ENCODE assay signal across 21 cellular contexts in genomic region chr17:82127704-82128103, GRCh38. TPM values are rescaled to one million over a fixed set of nuclear protein-coding genes. Genes with fewer than 3 reads are reported as not detected.
A peak's percentile ranks its signal among the peaks of the same experiment; 100 is the strongest.
DNase-seq lines count a peak whose midpoint lies in the region; ATAC-seq and TF ChIP-seq lines count a peak whose summit lies in the region.
"Had no signal": no experiment of that assay in that cellular context is flagged by ENCODE, and none has a peak within 500 bp of the region (broad histone marks: within the 10 kb centered on the region; RNA-seq: fewer than 3 reads in every experiment).

No MANE protein-coding gene starts in this region.

- peak overlapping the region; percentile 79 for H3K27ac ChIP-seq in KOPT-K1 (ENCODE audit: low read depth, low read length, poor library complexity, severe bottlenecking)
- H3K27ac ChIP-seq in lower lobe of right lung: no peak overlapping the region
- H3K27ac ChIP-seq: foreskin keratinocyte, ovary, thyroid gland had no signal

- ATAC-seq in activated T-helper 17 cell treated with anti-CD3 and anti-CD28 coated beads, Interleukin-2, amount 50 U/mL, for 72 hours (replicated peaks): no peak
- no peak for ATAC-seq in stimulated activated effector memory CD8-positive, alpha-beta T cell treated with anti-CD3 and anti-CD28 coated beads, Interleukin-12 subunit alpha, Interleukin-12 subunit beta, amount 100 ng/mL, for 72 hours
- no peak for ATAC-seq in lower lobe of right lung
- no peak for ATAC-seq in GM21786 (IDR thresholded peaks at IDR 0.05; ENCODE audit: unreplicated experiment)
- ATAC-seq: foreskin keratinocyte, Right ventricle myocardium inferior had no signal

- TF ChIP-seq CTCF in lower lobe of right lung (IDR thresholded peaks at IDR 0.05): no peak

- no peaks in the 10 kb centered on the region for H3K36me3 ChIP-seq in KOPT-K1 (ENCODE audit: insufficient read depth, low read length)
- peaks cover 3% of the 10 kb centered on the region for H3K36me3 ChIP-seq in lower lobe of right lung
- H3K36me3 ChIP-seq: ovary, thyroid gland had no signal

- H3K4me3 Mint-ChIP-seq in activated naive CD4-positive, alpha-beta T cell treated with anti-CD3 and anti-CD28 coated beads, Interleukin-2, amount 10 ng/mL, durations not matched to agents 7 days and 5 days: peak overlapping the region; percentile 63
- H3K4me3 Mint-ChIP-seq in activated T-helper 17 cell treated with anti-CD3 and anti-CD28 coated beads, Interleukin-2, amount 50 U/mL, for 72 hours: peak overlapping the region; percentile 88
- H3K4me3 Mint-ChIP-seq in stimulated activated effector memory CD8-positive, alpha-beta T cell treated with anti-CD3 and anti-CD28 coated beads, Interleukin-12 subunit alpha, Interleukin-12 subunit beta, amount 100 ng/mL, for 72 hours: no peak overlapping the region
- H3K4me3 Mint-ChIP-seq: activated B cell treated with CpG ODN at 0.5 μM for 24 hours, GM23338 had no signal

- no peaks in the 10 kb centered on the region for H3K27me3 Mint-ChIP-seq in activated naive CD4-positive, alpha-beta T cell treated with anti-CD3 and anti-CD28 coated beads, Interleukin-2, amount 10 ng/mL, durations not matched to agents 7 days and 5 days
- no peaks in the 10 kb centered on the region for H3K27me3 Mint-ChIP-seq in activated T-helper 17 cell treated with anti-CD3 and anti-CD28 coated beads, Interleukin-2, amount 50 U/mL, for 72 hours
- H3K27me3 Mint-ChIP-seq: activated B cell treated with CpG ODN at 0.5 μM for 24 hours had no signal

- H3K4me3 ChIP-seq in lower lobe of right lung: no peak overlapping the region
- H3K4me3 ChIP-seq: GM23338, ovary, thyroid gland had no signal

- no peaks in the 10 kb centered on the region for H3K4me1 ChIP-seq in lower lobe of right lung
- H3K4me1 ChIP-seq: foreskin keratinocyte had no signal

- peak overlapping the region; percentile 100 for H3K27ac Mint-ChIP-seq in activated naive CD4-positive, alpha-beta T cell treated with anti-CD3 and anti-CD28 coated beads, Interleukin-2, amount 10 ng/mL, durations not matched to agents 7 days and 5 days
- no peak overlapping the region for H3K27ac Mint-ChIP-seq in activated T-helper 17 cell treated with anti-CD3 and anti-CD28 coated beads, Interleukin-2, amount 50 U/mL, for 72 hours
- peak overlapping the region; percentile 69 for H3K27ac Mint-ChIP-seq in stimulated activated effector memory CD8-positive, alpha-beta T cell treated with anti-CD3 and anti-CD28 coated beads, Interleukin-12 subunit alpha, Interleukin-12 subunit beta, amount 100 ng/mL, for 72 hours
- H3K27ac Mint-ChIP-seq: activated B cell treated with CpG ODN at 0.5 μM for 24 hours, GM23338 had no signal

- no peaks in the 10 kb centered on the region for H3K27me3 ChIP-seq in lower lobe of right lung (ENCODE audit: low read depth)
- H3K27me3 ChIP-seq: foreskin keratinocyte, ovary, thyroid gland had no signal

- DNase-seq in activated naive CD4-positive, alpha-beta T cell treated with anti-CD3 and anti-CD28 coated beads, Interleukin-2, amount 10 ng/mL, durations not matched to agents 7 days and 5 days: peak; percentile 48
- no peak for DNase-seq in activated naive CD4-positive, alpha-beta T cell treated with Interleukin-2 at 50 U/mL for 16 hours
- no peak for DNase-seq in stimulated activated effector memory CD8-positive, alpha-beta T cell treated with anti-CD3 and anti-CD28 coated beads, Interleukin-12 subunit alpha, Interleukin-12 subunit beta, amount 100 ng/mL, for 72 hours (ENCODE audit: low spot score in 2 of 2)
- DNase-seq in lower lobe of right lung (no peak), ureter (ENCODE audit: low spot score) (no peak)
- DNase-seq: activated B cell treated with CpG ODN at 0.5 μM for 24 hours, amniotic stem cell, dermis blood vessel endothelial cell, foreskin keratinocyte, hypothalamus, mammary epithelial cell, NCI-H1105 treated with DMSO at 0.1 percent for 48 hours, NCI-H2107, NCI-H524, ovary, thyroid gland had no signal

- intact Hi-C loops in lower lobe of right lung (cut with DNase I): no loop called here

- H3K4me1 Mint-ChIP-seq in activated naive CD4-positive, alpha-beta T cell treated with anti-CD3 and anti-CD28 coated beads, Interleukin-2, amount 10 ng/mL, durations not matched to agents 7 days and 5 days: peaks cover 62% of the 10 kb centered on the region
- H3K4me1 Mint-ChIP-seq in activated T-helper 17 cell treated with anti-CD3 and anti-CD28 coated beads, Interleukin-2, amount 50 U/mL, for 72 hours: peaks cover 23% of the 10 kb centered on the region
- H3K4me1 Mint-ChIP-seq in stimulated activated effector memory CD8-positive, alpha-beta T cell treated with anti-CD3 and anti-CD28 coated beads, Interleukin-12 subunit alpha, Interleukin-12 subunit beta, amount 100 ng/mL, for 72 hours: peaks cover 26% of the 10 kb centered on the region
- H3K4me1 Mint-ChIP-seq: activated B cell treated with CpG ODN at 0.5 μM for 24 hours had no signal

- H3K36me3 Mint-ChIP-seq in activated naive CD4-positive, alpha-beta T cell treated with anti-CD3 and anti-CD28 coated beads, Interleukin-2, amount 10 ng/mL, durations not matched to agents 7 days and 5 days: peaks cover 13% of the 10 kb centered on the region
- H3K36me3 Mint-ChIP-seq in activated T-helper 17 cell treated with anti-CD3 and anti-CD28 coated beads, Interleukin-2, amount 50 U/mL, for 72 hours (ENCODE audit: low read depth): no peaks in the 10 kb centered on the region
- H3K36me3 Mint-ChIP-seq in stimulated activated effector memory CD8-positive, alpha-beta T cell treated with anti-CD3 and anti-CD28 coated beads, Interleukin-12 subunit alpha, Interleukin-12 subunit beta, amount 100 ng/mL, for 72 hours: peaks cover 15% of the 10 kb centered on the region

- peaks cover 2% of the 10 kb centered on the region for H3K9me3 ChIP-seq in KOPT-K1 (ENCODE audit: insufficient read depth, low read length, poor library complexity, severe bottlenecking)
- H3K9me3 ChIP-seq in lower lobe of right lung: no peaks in the 10 kb centered on the region
- H3K9me3 ChIP-seq: ovary, thyroid gland had no signal

- CTCF ChIA-PET in activated naive CD4-positive, alpha-beta T cell treated with anti-CD3 and anti-CD28 coated beads, Interleukin-2, amount 10 ng/mL, durations not matched to agents 7 days and 5 days (lab: Charles Lee): interaction anchor here (1.4 to 2.0 kb wide), 3 partner anchors 27 to 90 kb away, joined by 4 to 6 read pairs (median 5); partner anchors contain the start of gene DCXR

- H3K9me3 Mint-ChIP-seq in activated naive CD4-positive, alpha-beta T cell treated with anti-CD3 and anti-CD28 coated beads, Interleukin-2, amount 10 ng/mL, durations not matched to agents 7 days and 5 days: no peaks in the 10 kb centered on the region
- H3K9me3 Mint-ChIP-seq in activated T-helper 17 cell treated with anti-CD3 and anti-CD28 coated beads, Interleukin-2, amount 50 U/mL, for 72 hours: no peaks in the 10 kb centered on the region
- no peaks in the 10 kb centered on the region for H3K9me3 Mint-ChIP-seq in stimulated activated effector memory CD8-positive, alpha-beta T cell treated with anti-CD3 and anti-CD28 coated beads, Interleukin-12 subunit alpha, Interleukin-12 subunit beta, amount 100 ng/mL, for 72 hours
- H3K9me3 Mint-ChIP-seq: activated B cell treated with CpG ODN at 0.5 μM for 24 hours, GM23338 had no signal

RNA-seq across cellular contexts. Expression of gene FASN, which starts 29.7 kb away (rescaled TPM):
- total RNA-seq in activated T-helper 17 cell treated with anti-CD3 and anti-CD28 coated beads, Interleukin-2, amount 50 U/mL, for 72 hours: 100 to 1,000 TPM; 109 to 242 TPM
- total RNA-seq in lower lobe of right lung (302 TPM), ureter (165 TPM)
